ENCODE assay signal across 15 cellular contexts in the genomic region with DNA sequence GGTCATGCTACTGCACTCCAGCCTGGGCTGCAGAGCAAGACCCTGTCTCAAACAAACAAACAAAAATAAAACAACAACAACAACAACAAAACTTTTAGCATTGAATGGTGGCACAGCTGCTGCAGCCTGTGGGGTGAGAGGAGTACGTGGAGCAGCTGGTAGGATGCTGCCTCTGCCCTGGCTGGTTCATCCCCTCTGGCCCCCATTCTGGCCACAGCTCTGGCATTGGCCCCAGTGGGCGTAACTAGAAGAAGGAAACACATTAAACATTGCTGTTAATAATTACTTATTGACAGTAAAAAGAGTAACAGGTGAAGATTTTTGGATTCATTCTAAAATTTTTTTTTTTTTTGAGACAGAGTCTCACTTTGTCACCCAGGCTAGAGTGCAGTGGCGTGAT.
"Had no signal": no experiment of that assay in that cellular context is flagged by ENCODE, and none has a peak within 500 bp of the region (broad histone marks: within the 10 kb centered on the region; RNA-seq: fewer than 3 reads in every experiment).

No MANE protein-coding gene starts in this region.

- DNase-seq: activated CD4-positive, alpha-beta T cell treated with anti-CD3 and anti-CD28 coated beads for 4 hours; activated CD4-positive, alpha-beta T cell treated with anti-CD3 and anti-CD28 coated beads, Interleukin-2, amount 50 U/mL, for 4 hours; activated effector memory CD4-positive, alpha-beta T cell treated with Interleukin-2 at 50 U/mL for 16 hours; activated naive CD4-positive, alpha-beta T cell treated with Interleukin-2 at 50 U/mL for 16 hours; anterior cingulate cortex; endodermal cell; foreskin fibroblast; heart right ventricle; left ventricle myocardium inferior; mesendoderm; right cardiac atrium; stimulated activated naive CD4-positive, alpha-beta T cell; T-helper 9 cell had no signal

- ATAC-seq: esophagus mucosa; heart right ventricle; natural killer cell treated with Interleukin-12 subunit alpha and Interleukin-12 subunit beta and Interleukin-15 and Interleukin-18, amount 100 ng/mL, for 72 hours; right cardiac atrium had no signal
